Comparison of ENCODE assay signal across 11 cellular contexts in the genomic region with DNA sequence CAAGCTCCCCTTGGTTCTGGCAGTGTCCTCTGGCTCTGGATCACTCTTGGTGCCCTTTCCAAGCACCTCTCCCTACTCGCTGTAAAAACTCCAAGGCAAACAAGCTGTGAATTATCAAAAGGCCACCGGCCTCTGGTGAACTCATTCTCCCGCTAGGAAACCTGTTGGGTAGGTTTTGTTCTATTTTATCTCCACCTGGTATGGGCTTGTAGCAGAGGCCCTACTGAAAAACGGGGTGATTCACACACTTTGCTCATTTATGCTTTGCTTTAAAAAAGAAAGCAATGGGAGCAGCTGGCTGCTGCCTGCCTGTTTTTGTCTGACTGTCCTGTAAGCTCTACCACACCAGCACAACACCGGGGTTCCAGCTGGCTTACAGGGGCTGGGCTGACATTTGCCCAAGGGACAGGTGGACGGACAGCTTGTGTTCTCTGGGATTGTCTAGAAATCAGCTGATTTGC. TPM values are rescaled to one million over a fixed set of nuclear protein-coding genes. Genes with fewer than 3 reads are reported as not detected.
A peak's percentile ranks its signal among the peaks of the same experiment; 100 is the strongest.
DNase-seq lines count a peak whose midpoint lies in the region; ATAC-seq and TF ChIP-seq lines count a peak whose summit lies in the region.
"Had no signal": no experiment of that assay in that cellular context is flagged by ENCODE, and none has a peak within 500 bp of the region (broad histone marks: within the 10 kb centered on the region; RNA-seq: fewer than 3 reads in every experiment).

No MANE protein-coding gene starts in this region.

- peaks cover 40% of the 10 kb centered on the region for H3K36me3 Mint-ChIP-seq in neural progenitor cell
- H3K36me3 Mint-ChIP-seq: CD4-positive, alpha-beta memory T cell had no signal

- ATAC-seq in GM18519 (IDR thresholded peaks at IDR 0.05; ENCODE audit: low FRiP score, unreplicated experiment) (no peak), GM19324 (IDR thresholded peaks at IDR 0.05; ENCODE audit: low FRiP score, unreplicated experiment) (no peak)
- ATAC-seq: left cardiac atrium had no signal

- H3K9me3 Mint-ChIP-seq in neural progenitor cell, result peaks cover 30% of the 10 kb centered on the region
- H3K9me3 Mint-ChIP-seq: CD4-positive, alpha-beta memory T cell had no signal

- H2AFZ ChIP-seq in GM23248, result no peak overlapping the region
- H2AFZ ChIP-seq in neural progenitor cell (replicated peaks), result no peak overlapping the region

- peak overlapping the region; percentile 72 for H3K27ac Mint-ChIP-seq in neural progenitor cell
- H3K27ac Mint-ChIP-seq: CD4-positive, alpha-beta memory T cell had no signal

- H3K36me3 ChIP-seq in GM23248 (ENCODE audit: low read depth) (no peaks in the 10 kb centered on the region; the same call in 1 of the 2 replicates), esophagus (ENCODE audit: control insufficient read depth in 2 of 2, insufficient read depth in 2 of 2, low read length in 1 of 2) (no peaks in the 10 kb centered on the region), neural progenitor cell (no peaks in the 10 kb centered on the region)

- DNase-seq in GM23248 (peak; percentile 30), NCI-H510A treated with DMSO at 0.1 percent for 48 hours (lab: John Stamatoyannopoulos, UW) (peak; percentile 92), neural progenitor cell (ENCODE audit: low spot score) (no peak), dorsolateral prefrontal cortex (no peak), NCI-H2171 treated with DMSO at 0.1 percent for 48 hours (lab: John Stamatoyannopoulos, UW) (no peak)
- DNase-seq: CD4-positive, alpha-beta memory T cell; left cardiac atrium; MV-4-11 had no signal

- WGBS in GM23248 (ENCODE audit: low coverage in 1 of 2, low lambda C conversion rate in 2 of 2, missing lambda C conversion rate in 2 of 2), 2 experiments, result 54 to 57% methylated on average over 6 of the region's 6 CpGs
- 39 to 49% methylated on average over 6 of the region's 6 CpGs for WGBS in esophagus, 2 donors

- H3K4me3 Mint-ChIP-seq in neural progenitor cell, result no peak overlapping the region
- H3K4me3 Mint-ChIP-seq: CD4-positive, alpha-beta memory T cell had no signal

- in situ Hi-C loops in GM23248 (cut with MboI), result no loop called here

- H3K27ac ChIP-seq in GM23248, result no peak overlapping the region
- H3K27ac ChIP-seq in esophagus (ENCODE audit: low read depth in 2 of 2, low read length in 1 of 2), result peak overlapping the region; percentile 82 to 91
- no peak overlapping the region for H3K27ac ChIP-seq in neural progenitor cell
- H3K27ac ChIP-seq in dorsolateral prefrontal cortex, result peak overlapping the region in 1 of 59 donors; percentile 10

- H3K9ac ChIP-seq in GM23248 (no peak overlapping the region), neural progenitor cell (no peak overlapping the region)

- intact Hi-C loops in dorsolateral prefrontal cortex (cut with DNase I), result loop anchor here in 1 of 2 donors (10.0 kb wide), 1 partner anchor 46 kb away; no protein-coding TSS in a partner anchor

- H3K79me2 ChIP-seq in GM23248 (ENCODE audit: insufficient read depth) (peaks cover 100% of the 10 kb centered on the region), neural progenitor cell (ENCODE audit: low read depth) (peaks cover 100% of the 10 kb centered on the region)

- H3K4me1 Mint-ChIP-seq in neural progenitor cell, result peaks cover 62% of the 10 kb centered on the region
- H3K4me1 Mint-ChIP-seq: CD4-positive, alpha-beta memory T cell had no signal

- no peak overlapping the region for H3K4me3 ChIP-seq in GM23248
- H3K4me3 ChIP-seq in esophagus (ENCODE audit: low read depth in 1 of 2, low read length in 2 of 2), result no peak overlapping the region
- no peak overlapping the region for H3K4me3 ChIP-seq in neural progenitor cell
- no peak overlapping the region for H3K4me3 ChIP-seq in dorsolateral prefrontal cortex

- peaks cover 6% of the 10 kb centered on the region for H3K27me3 Mint-ChIP-seq in neural progenitor cell (ENCODE audit: insufficient read depth, low read depth)

- no peaks in the 10 kb centered on the region; the same call in none of the 2 replicates for H4K20me1 ChIP-seq in GM23248 (ENCODE audit: insufficient read depth)
- peaks cover 74% of the 10 kb centered on the region for H4K20me1 ChIP-seq in neural progenitor cell (ENCODE audit: low read depth)

- H3K9me2 ChIP-seq in GM23248 (ENCODE audit: insufficient read depth), result no peaks in the 10 kb centered on the region

- no peaks in the 10 kb centered on the region for H3K9me3 ChIP-seq in GM23248 (ENCODE audit: low read depth)
- no peaks in the 10 kb centered on the region for H3K9me3 ChIP-seq in esophagus (ENCODE audit: control insufficient read depth in 2 of 2, insufficient read depth in 1 of 2, low read depth in 1 of 2, low read length in 1 of 2)
- H3K9me3 ChIP-seq in neural progenitor cell (ENCODE audit: low read depth), result no peaks in the 10 kb centered on the region

- TF ChIP-seq CTCF in neural progenitor cell (IDR thresholded peaks at IDR 0.05) (no peak), dorsolateral prefrontal cortex (IDR thresholded peaks at IDR 0.05 in 54 of 56, conservative IDR thresholded peaks at IDR 0.05 in 2 of 56; ENCODE audit: low read depth in 1 of 56, partially characterized antibody in 56 of 56) (no peak)

- no peak overlapping the region for H3K4me2 ChIP-seq in GM23248 (ENCODE audit: unreplicated experiment)
- H3K4me2 ChIP-seq in neural progenitor cell, result no peak overlapping the region

- H3K4me1 ChIP-seq in GM23248 (ENCODE audit: insufficient read depth) (peaks cover 9% of the 10 kb centered on the region; the same call in 1 of the 2 replicates), esophagus (ENCODE audit: control insufficient read depth in 2 of 2, insufficient read depth in 2 of 2, low read length in 1 of 2) (peaks cover 14 to 34% of the 10 kb centered on the region in 2 donors), neural progenitor cell (peaks cover 43% of the 10 kb centered on the region)

- H3F3A ChIP-seq in GM23248 (ENCODE audit: insufficient read depth) (peaks cover 4% of the 10 kb centered on the region; the same call in 1 of the 2 replicates), neural progenitor cell (ENCODE audit: low read depth) (peaks cover 45% of the 10 kb centered on the region)

- H3K27me3 ChIP-seq in GM23248 (replicated peaks; ENCODE audit: insufficient read depth) (no peaks in the 10 kb centered on the region), esophagus (ENCODE audit: control insufficient read depth in 1 of 2, insufficient read depth in 2 of 2, low read length in 2 of 2) (no peaks in the 10 kb centered on the region), neural progenitor cell (no peaks in the 10 kb centered on the region), dorsolateral prefrontal cortex (no peaks in the 10 kb centered on the region)

RNA-seq across cellular contexts. Expression of gene SH3BP4, which starts 56.8 kb away (rescaled TPM):
- total RNA-seq in GM23248 (2014; rRNA removed; shearing (Covaris generic)), result 96.0 and 100 TPM in 2 replicates
- polyA plus RNA-seq in GM23248 (2016; fragmentation: Nextera tagmentation; extraction: Ambion mirVana) (59.3 and 59.5 TPM in 2 replicates), esophagus (1 to 10 TPM; 4.4 to 5.5 TPM)
- total RNA-seq in neural progenitor cell (ENCODE audit: low replicate concordance) (50.4 and 53.4 TPM in 2 replicates), dorsolateral prefrontal cortex (10 to 100 TPM; 10.0 to 57.7 (median 23.5) TPM)
- polyA plus RNA-seq: CD4-positive, alpha-beta memory T cell had no signal

Comparison
In these comparisons a context has a peak if more than half of its experiments do, and no peak if none do; other contexts are left out.
1. DNase-seq: peak in GM23248 (single experiment) and NCI-H510A treated with DMSO at 0.1 percent for 48 hours (single experiment); none in neural progenitor cell (single experiment), dorsolateral prefrontal cortex (0 of 10) and NCI-H2171 treated with DMSO at 0.1 percent for 48 hours (single experiment).
2. H3K27ac ChIP-seq: peak in esophagus (2 of 2); none in GM23248 (single experiment) and neural progenitor cell (single experiment).